ENCODE assay signal across 19 cellular contexts in genomic region chr15:50753463-50753862, GRCh38. TPM values are rescaled to one million over a fixed set of nuclear protein-coding genes. Genes with fewer than 3 reads are reported as not detected.
DNase-seq lines count a peak whose midpoint lies in the region; ATAC-seq, FAIRE-seq and TF ChIP-seq lines count a peak whose summit lies in the region.
"Had no signal": no experiment of that assay in that cellular context is flagged by ENCODE, and none has a peak within 500 bp of the region (broad histone marks: within the 10 kb centered on the region; RNA-seq: fewer than 3 reads in every experiment).

No MANE protein-coding gene starts in this region.

- TF ChIP-seq POLR2A in GM12892 (IDR thresholded peaks at IDR 0.05; ENCODE audit: low read depth, low read length): no peak

- no peaks in the 10 kb centered on the region for H3K27me3 ChIP-seq in SK-N-SH (ENCODE audit: insufficient read depth)
- H3K27me3 ChIP-seq in astrocyte (ENCODE audit: insufficient read depth, low read length): no peaks in the 10 kb centered on the region
- H3K27me3 ChIP-seq in smooth muscle cell (ENCODE audit: low read depth): no peaks in the 10 kb centered on the region
- H3K27me3 ChIP-seq: BLaER1 treated with 17β-estradiol and CSF1 and Interleukin-3, amounts not matched to agents 10 nM and 100 nM had no signal

- H3K4me1 ChIP-seq in SK-N-SH (ENCODE audit: control insufficient read depth in 1 of 2, insufficient read depth in 2 of 2, low read depth in 1 of 2, low read length in 1 of 2) (no peaks in the 10 kb centered on the region; a peak in 1 of 4 replicates), astrocyte (ENCODE audit: insufficient read depth, low read length) (peaks cover 3% of the 10 kb centered on the region), smooth muscle cell (ENCODE audit: low read depth) (peaks cover 4% of the 10 kb centered on the region)

- H4K20me1 ChIP-seq in SK-N-SH (ENCODE audit: insufficient read depth): no peaks in the 10 kb centered on the region
- H4K20me1 ChIP-seq in astrocyte (ENCODE audit: insufficient read depth, low read length): peaks cover 17% of the 10 kb centered on the region
- peaks cover 83% of the 10 kb centered on the region for H4K20me1 ChIP-seq in smooth muscle cell (ENCODE audit: low read depth)

- no peak for TF ChIP-seq RAD21 in SK-N-SH (IDR thresholded peaks at IDR 0.05; ENCODE audit: low read length)

- POLR2A ChIA-PET in SK-N-SH (lab: Yijun Ruan, JAX): interaction anchor here (0.6 kb wide), 1 partner anchor 11 kb away, joined by 3 read pairs; no protein-coding TSS in a partner anchor

- peaks cover 72% of the 10 kb centered on the region for H3K79me2 ChIP-seq in SK-N-SH (ENCODE audit: insufficient read depth)
- peaks cover 76% of the 10 kb centered on the region for H3K79me2 ChIP-seq in astrocyte (ENCODE audit: insufficient read depth, low read length)
- H3K79me2 ChIP-seq in smooth muscle cell (ENCODE audit: low read depth): peaks cover 55% of the 10 kb centered on the region

- 100% methylated on average over 1 of the region's 1 CpG for WGBS in SK-N-SH (ENCODE audit: low lambda C conversion rate)
- no CpG with 5 or more reads among the region's 1 CpG for WGBS in smooth muscle cell (ENCODE audit: low lambda C conversion rate)

- H3K27ac ChIP-seq in SK-N-SH (ENCODE audit: low read depth in 2 of 2, low read length in 1 of 2): no peak overlapping the region
- no peak overlapping the region for H3K27ac ChIP-seq in astrocyte (ENCODE audit: low read depth, low read length)
- H3K27ac ChIP-seq in smooth muscle cell (ENCODE audit: low read depth): peak overlapping the region; percentile 30
- H3K27ac ChIP-seq: 22Rv1; BLaER1 treated with 17β-estradiol and CSF1 and Interleukin-3, amounts not matched to agents 10 nM and 100 nM had no signal

- no peaks in the 10 kb centered on the region for H3K9me2 ChIP-seq in SK-N-SH

- TF ChIP-seq CTCF in SK-N-SH (IDR thresholded peaks at IDR 0.05) (no peak), astrocyte (IDR thresholded peaks at IDR 0.05; ENCODE audit: insufficient read depth, low read depth, low read length) (no peak), fibroblast of villous mesenchyme (IDR thresholded peaks at IDR 0.05; ENCODE audit: insufficient read depth, low read depth, low read length) (no peak), smooth muscle cell (IDR thresholded peaks at IDR 0.05; ENCODE audit: borderline replicate concordance, insufficient read depth, poor library complexity, severe bottlenecking) (no peak)

- H3F3A ChIP-seq in SK-N-SH (replicated peaks; ENCODE audit: insufficient read depth): peaks cover 2% of the 10 kb centered on the region
- peaks cover 12% of the 10 kb centered on the region for H3F3A ChIP-seq in smooth muscle cell (ENCODE audit: low read depth)

- no peak for TF ChIP-seq EP300 in SK-N-SH (IDR thresholded peaks at IDR 0.05; ENCODE audit: borderline replicate concordance in 1 of 2, low read depth in 1 of 2, low read length in 1 of 2)

- FAIRE-seq in astrocyte (lab: Jason Lieb, UNC) (no peak), GM12892 (lab: Jason Lieb, UNC) (no peak)
- FAIRE-seq: RCC 7860 had no signal

- no peak overlapping the region for H3K9ac ChIP-seq in SK-N-SH
- H3K9ac ChIP-seq in astrocyte (ENCODE audit: low read length): no peak overlapping the region
- H3K9ac ChIP-seq in smooth muscle cell (ENCODE audit: low read depth): no peak overlapping the region
- H3K9ac ChIP-seq: BLaER1 treated with 17β-estradiol and CSF1 and Interleukin-3, amounts not matched to agents 10 nM and 100 nM had no signal

- no peaks in the 10 kb centered on the region for H3K27me3 Mint-ChIP-seq in astrocyte (ENCODE audit: low read depth, unreplicated experiment)

- no peak overlapping the region for H3K27ac Mint-ChIP-seq in astrocyte (ENCODE audit: unreplicated experiment)

- no peak for ATAC-seq in SK-N-SH treated with all-trans-retinoic acid at 6 μM for 48 hours
- ATAC-seq in HG02759 (IDR thresholded peaks at IDR 0.05; ENCODE audit: unreplicated experiment): no peak
- ATAC-seq in activated CD4-positive, CD25-positive, alpha-beta regulatory T cell treated with anti-CD3 and anti-CD28 coated beads, Interleukin-2, amount 50 U/mL, for 24 hours: no peak
- ATAC-seq: HCT116 had no signal

- H3K4me3 Mint-ChIP-seq in astrocyte (ENCODE audit: unreplicated experiment): no peak overlapping the region

- no peaks in the 10 kb centered on the region for H3K9me3 ChIP-seq in SK-N-SH
- H3K9me3 ChIP-seq in astrocyte (ENCODE audit: insufficient read depth, low read depth, low read length): no peaks in the 10 kb centered on the region
- no peaks in the 10 kb centered on the region for H3K9me3 ChIP-seq in smooth muscle cell (replicated peaks; ENCODE audit: low read depth)
- H3K9me3 ChIP-seq: BLaER1 treated with 17β-estradiol and CSF1 and Interleukin-3, amounts not matched to agents 10 nM and 100 nM had no signal

- CTCF ChIA-PET in SK-N-SH (lab: Yijun Ruan, JAX): interaction anchor here (1.4 kb wide), 1 partner anchor 78 kb away, joined by 3 read pairs; no protein-coding TSS in a partner anchor

- DNase-seq in SK-N-SH: no peak
- peak; percentile 34 for DNase-seq in astrocyte (ENCODE audit: low read depth)
- peak; percentile 93 for DNase-seq in fibroblast of villous mesenchyme (ENCODE audit: low read depth)
- DNase-seq in smooth muscle cell (lab: John Stamatoyannopoulos, UW; ENCODE audit: unreplicated experiment): no peak
- DNase-seq in GM12892 (ENCODE audit: insufficient read length): no peak
- DNase-seq: GF-D8, MM.1S, NCI-H1417, NCI-H1930, NCI-H2171 treated with DMSO at 0.1 percent for 48 hours, NCI-H510A, NCI-H82 had no signal

- peaks cover 0 to 4% of the 10 kb centered on the region in 2 experiments for H3K36me3 ChIP-seq in SK-N-SH (replicated peaks in 1 of 2; ENCODE audit: control insufficient read depth in 1 of 2, insufficient read depth in 2 of 2, low read length in 1 of 2)
- H3K36me3 ChIP-seq in astrocyte (ENCODE audit: insufficient read depth, low read length): no peaks in the 10 kb centered on the region
- H3K36me3 ChIP-seq in smooth muscle cell (ENCODE audit: low read depth): no peaks in the 10 kb centered on the region

- no peak overlapping the region for H3K4me2 ChIP-seq in SK-N-SH
- no peak overlapping the region for H3K4me2 ChIP-seq in astrocyte (ENCODE audit: low read length)
- H3K4me2 ChIP-seq in smooth muscle cell: peak overlapping the region; percentile 75
- H3K4me2 ChIP-seq: BLaER1 treated with 17β-estradiol and CSF1 and Interleukin-3, amounts not matched to agents 10 nM and 100 nM had no signal

- H3K4me3 ChIP-seq in SK-N-SH (ENCODE audit: low read depth in 2 of 2, low read length in 1 of 2): no peak overlapping the region
- H3K4me3 ChIP-seq in astrocyte (ENCODE audit: insufficient read depth, low read depth, low read length): no peak overlapping the region
- H3K4me3 ChIP-seq in fibroblast of villous mesenchyme (ENCODE audit: low read depth, low read length): no peak overlapping the region
- H3K4me3 ChIP-seq in smooth muscle cell: no peak overlapping the region
- H3K4me3 ChIP-seq: BLaER1 treated with 17β-estradiol and CSF1 and Interleukin-3, amounts not matched to agents 10 nM and 100 nM had no signal

- H3K4me1 Mint-ChIP-seq in astrocyte (ENCODE audit: low read depth, unreplicated experiment): peaks cover 7% of the 10 kb centered on the region

- H2AFZ ChIP-seq in SK-N-SH (ENCODE audit: low read depth) (no peak overlapping the region), astrocyte (ENCODE audit: low read depth, low read length) (no peak overlapping the region), smooth muscle cell (ENCODE audit: low read depth) (no peak overlapping the region)

- H3K9me3 Mint-ChIP-seq in astrocyte (ENCODE audit: unreplicated experiment): no peaks in the 10 kb centered on the region

- peaks cover 1% of the 10 kb centered on the region for H3K36me3 Mint-ChIP-seq in astrocyte (ENCODE audit: low read depth, unreplicated experiment)

TF ChIP-seq in SK-N-SH treated with all-trans-retinoic acid at 6 μM for 48 hours, 23 proteins besides CTCF, POLR2A, EP300 and RAD21:
- no peak for TF ChIP-seq ARNTL (CRISPR knock-in tag; IDR thresholded peaks at IDR 0.05; ENCODE audit: borderline replicate concordance, low read depth)
- TF ChIP-seq ESRRG (CRISPR knock-in tag; IDR thresholded peaks at IDR 0.05): no peak
- TF ChIP-seq OSR1 (CRISPR knock-in tag; IDR thresholded peaks at IDR 0.05): no peak
- peak; percentile 27; the same call in 1 of the 2 replicates for TF ChIP-seq ISL1 (CRISPR knock-in tag; IDR thresholded peaks at IDR 0.05)
TF ChIP-seq in SK-N-SH treated with all-trans-retinoic acid at 6 μM for 48 hours: peak in this region for 1.

TF ChIP-seq in SK-N-SH, 30 proteins besides CTCF, POLR2A, EP300 and RAD21:
- TF ChIP-seq TAF1 (IDR thresholded peaks at IDR 0.05; ENCODE audit: borderline replicate concordance, low read depth, low read length): no peak
- no peak for TF ChIP-seq TEAD4 (IDR thresholded peaks at IDR 0.05; ENCODE audit: borderline replicate concordance, insufficient read depth)
TF ChIP-seq in SK-N-SH: peak in this region for 0.

RNA-seq across cellular contexts. Expression of gene SPPL2A, which starts 12.0 kb away (rescaled TPM):
- polyA plus RNA-seq in SK-N-SH (2012; rRNA removed) (21.6 and 29.3 TPM in 2 replicates), smooth muscle cell (62.2 and 74.2 TPM in 2 replicates)
- 24.5 and 24.8 TPM in 2 replicates for polyA plus RNA-seq in SK-N-SH (2012; cell fraction: cytosol; rRNA removed)
- polyA plus RNA-seq in SK-N-SH (2012; cell fraction: nucleus; rRNA removed): 37.1 and 56.4 TPM in 2 replicates
- total RNA-seq in astrocyte (56.0 and 58.5 TPM in 2 replicates), fibroblast of villous mesenchyme (59.9 and 75.6 TPM in 2 replicates), smooth muscle cell (149 and 265 TPM in 2 replicates)
- 56.1 TPM for polyA plus RNA-seq in GM12892 (2012; ENCODE audit: missing spikeins)

Comparison
In these comparisons a context has a peak if more than half of its experiments do, and no peak if none do; other contexts are left out.
1. DNase-seq: peak in astrocyte (single experiment) and fibroblast of villous mesenchyme (single experiment); none in SK-N-SH (single experiment), smooth muscle cell (single experiment) and GM12892 (single experiment).